In genomic region chr2:48952614-48953013, GRCh38 we compare ENCODE assay signal across 30 cellular contexts.
"Had no signal": no experiment of that assay in that cellular context is flagged by ENCODE, and none has a peak within 500 bp of the region (broad histone marks: within the 10 kb centered on the region; RNA-seq: fewer than 3 reads in every experiment).

No MANE protein-coding gene starts in this region.

- H3K4me1 Mint-ChIP-seq: memory B cell; stimulated activated memory B cell treated with anti-CD40 and anti-IgM and Interleukin-4, amounts not matched to agents 10 μg/mL and 1 μg/mL and 100 μg/mL, for 72 hours had no signal

- H3K4me3 Mint-ChIP-seq: effector memory CD8-positive, alpha-beta T cell; memory B cell; naive thymus-derived CD4-positive, alpha-beta T cell; nephron; stimulated activated memory B cell treated with anti-CD40 and anti-IgM and Interleukin-4, amounts not matched to agents 10 μg/mL and 1 μg/mL and 100 μg/mL, for 72 hours had no signal

- H3K27me3 Mint-ChIP-seq: effector memory CD8-positive, alpha-beta T cell; memory B cell; progenitor cell of endocrine pancreas; stimulated activated memory B cell treated with anti-CD40 and anti-IgM and Interleukin-4, amounts not matched to agents 10 μg/mL and 1 μg/mL and 100 μg/mL, for 72 hours had no signal

- ATAC-seq: effector memory CD8-positive, alpha-beta T cell; heart right ventricle; left cardiac atrium; naive thymus-derived CD4-positive, alpha-beta T cell; pancreas; sciatic nerve; stimulated activated memory B cell treated with anti-CD40 and anti-IgM and Interleukin-4, amounts not matched to agents 10 μg/mL and 1 μg/mL and 100 μg/mL, for 72 hours; stimulated activated naive CD8-positive, alpha-beta T cell treated with anti-CD3 and anti-CD28 coated beads, Interleukin-15, Interleukin-2, amounts not matched to agents 100 U/mL and 50 U/mL, for 24 hours had no signal

- DNase-seq: cerebellar nuclear complex; cortex of kidney; effector memory CD8-positive, alpha-beta T cell; erythroblast; esophagus squamous epithelium; foreskin melanocyte; glutamatergic neuron; heart right ventricle; hippocampal formation; left cardiac atrium; left ventricle myocardium inferior; lower lobe of right lung; midbrain; naive thymus-derived CD4-positive, alpha-beta T cell; pancreas; stimulated activated CD4-positive, alpha-beta T cell treated with anti-CD3 and anti-CD28 coated beads, Interleukin-2, amount 100 ng/mL, for 24 hours; stimulated activated CD4-positive, alpha-beta T cell treated with anti-CD3 and anti-CD28 coated beads, Interleukin-4, amount 100 ng/mL, for 24 hours; stimulated activated naive CD8-positive, alpha-beta T cell treated with anti-CD3 and anti-CD28 coated beads, Interleukin-15, Interleukin-2, amounts not matched to agents 100 U/mL and 50 U/mL, for 24 hours; substantia nigra; testis; tibial artery; upper lobe of left lung had no signal

- H3K9me3 ChIP-seq: esophagus squamous epithelium, heart right ventricle, left ventricle myocardium inferior, lower lobe of right lung, neutrophil, pancreas, testis, tibial artery, upper lobe of left lung had no signal

- H3K4me3 ChIP-seq: esophagus squamous epithelium, heart right ventricle, left ventricle myocardium inferior, lower lobe of right lung, pancreas, testis, tibial artery, upper lobe of left lung had no signal

- H3K27ac ChIP-seq: esophagus squamous epithelium, heart right ventricle, left ventricle myocardium inferior, lower lobe of right lung, neutrophil, pancreas, testis, tibial artery, upper lobe of left lung had no signal

- H3K36me3 Mint-ChIP-seq: memory B cell; naive thymus-derived CD4-positive, alpha-beta T cell; stimulated activated memory B cell treated with anti-CD40 and anti-IgM and Interleukin-4, amounts not matched to agents 10 μg/mL and 1 μg/mL and 100 μg/mL, for 72 hours had no signal

- H3K4me1 ChIP-seq: esophagus squamous epithelium, lower lobe of right lung, pancreas, testis, upper lobe of left lung had no signal

- H3K36me3 ChIP-seq: esophagus squamous epithelium, heart right ventricle, left ventricle myocardium inferior, lower lobe of right lung, neutrophil, pancreas, tibial artery, upper lobe of left lung had no signal

- H3K27ac Mint-ChIP-seq: effector memory CD8-positive, alpha-beta T cell; memory B cell; naive thymus-derived CD4-positive, alpha-beta T cell; nephron; progenitor cell of endocrine pancreas; stimulated activated memory B cell treated with anti-CD40 and anti-IgM and Interleukin-4, amounts not matched to agents 10 μg/mL and 1 μg/mL and 100 μg/mL, for 72 hours had no signal

- FAIRE-seq: endometrium, islet of Langerhans, pancreas had no signal

- H3K9me3 Mint-ChIP-seq: effector memory CD8-positive, alpha-beta T cell; memory B cell; naive thymus-derived CD4-positive, alpha-beta T cell; nephron; stimulated activated memory B cell treated with anti-CD40 and anti-IgM and Interleukin-4, amounts not matched to agents 10 μg/mL and 1 μg/mL and 100 μg/mL, for 72 hours had no signal

- H3K27me3 ChIP-seq: esophagus squamous epithelium, heart right ventricle, pancreas, testis, tibial artery, upper lobe of left lung had no signal
